ENCODE assay signal across 20 cellular contexts in genomic region chr1:82695443-82695842, GRCh38.
DNase-seq lines count a peak whose midpoint lies in the region; TF ChIP-seq lines count a peak whose summit lies in the region.
"Had no signal": no experiment of that assay in that cellular context is flagged by ENCODE, and none has a peak within 500 bp of the region (broad histone marks: within the 10 kb centered on the region; RNA-seq: fewer than 3 reads in every experiment).

No MANE protein-coding gene starts in this region.

- H3K36me3 Mint-ChIP-seq in Caco-2 (ENCODE audit: insufficient read depth, unreplicated experiment): no peaks in the 10 kb centered on the region

- no peak overlapping the region for H2BK12ac ChIP-seq in mesenchymal stem cell (ENCODE audit: low read length in 2 of 2)

- peaks cover 4% of the 10 kb centered on the region for H3K27me3 Mint-ChIP-seq in Caco-2 (ENCODE audit: insufficient read depth, unreplicated experiment)
- H3K27me3 Mint-ChIP-seq: CD4-positive, alpha-beta T cell had no signal

- no peak overlapping the region for H2BK5ac ChIP-seq in mesenchymal stem cell (ENCODE audit: low read depth, low read length, poor library complexity, severe bottlenecking)

- H3K4me2 ChIP-seq in mesenchymal stem cell (ENCODE audit: low read length, poor library complexity, severe bottlenecking): no peak overlapping the region

- intact Hi-C loops in Caco-2 (cut with micrococcal nuclease; ENCODE audit: unreplicated experiment): no loop called here

- no peak overlapping the region for H4K8ac ChIP-seq in mesenchymal stem cell (ENCODE audit: low read length)

- H3K23ac ChIP-seq in mesenchymal stem cell (ENCODE audit: low read length in 2 of 2): no peak overlapping the region

- H3K4me1 Mint-ChIP-seq in Caco-2 (ENCODE audit: low read depth, unreplicated experiment): no peaks in the 10 kb centered on the region

- DNase-seq in COLO829 (ENCODE audit: low spot score) (peak; percentile 26), cardiac fibroblast (ENCODE audit: low read depth in 2 of 2) (peak; percentile 28 to 57), fibroblast of peridontal ligament (ENCODE audit: extremely low read depth) (peak; percentile 26), mesenchymal stem cell (peak; percentile 9), NCI-H1105 (lab: John Stamatoyannopoulos, UW) (no peak), CD1c-positive myeloid dendritic cell (ENCODE audit: extremely low spot score) (no peak), Caco-2 (no peak)
- DNase-seq: BE2C; Calu3; CD4-positive, alpha-beta T cell; DMS53; EL; NCI-H1092 treated with DMSO at 0.1 percent for 48 hours; NCI-H1694; NCI-H2081 treated with DMSO at 0.1 percent for 48 hours; NCI-H748 treated with DMSO at 0.1 percent for 48 hours; NK-92 treated with Interleukin-12 subunit alpha and Interleukin-12 subunit beta, amount 100 ng/mL, for 24 hours; Peyer's patch had no signal

- H3K14ac ChIP-seq in mesenchymal stem cell (ENCODE audit: low read length in 2 of 2): no peak overlapping the region

- H3K4me1 ChIP-seq in mesenchymal stem cell (ENCODE audit: control insufficient read depth, insufficient read depth, low read depth, low read length) (no peaks in the 10 kb centered on the region), Caco-2 (no peaks in the 10 kb centered on the region)
- H3K4me1 ChIP-seq: BE2C, HAP-1, Peyer's patch had no signal

- no peak overlapping the region for H2BK120ac ChIP-seq in mesenchymal stem cell (ENCODE audit: low read depth, low read length)

- no peak overlapping the region for H3K27ac Mint-ChIP-seq in Caco-2 (ENCODE audit: unreplicated experiment)
- H3K27ac Mint-ChIP-seq: CD4-positive, alpha-beta T cell had no signal

- H3K27ac ChIP-seq in mesenchymal stem cell (ENCODE audit: low read length, poor library complexity, severe bottlenecking): no peak overlapping the region
- H3K27ac ChIP-seq: Peyer's patch had no signal

- H3K27me3 ChIP-seq in mesenchymal stem cell (ENCODE audit: control insufficient read depth in 1 of 2, insufficient read depth in 1 of 2, low read length in 2 of 2): no peaks in the 10 kb centered on the region
- no peaks in the 10 kb centered on the region for H3K27me3 ChIP-seq in Caco-2 (replicated peaks; ENCODE audit: control insufficient read depth, insufficient read depth, low read length)
- H3K27me3 ChIP-seq: BE2C, Peyer's patch had no signal

- no peak overlapping the region for H3K9ac ChIP-seq in mesenchymal stem cell (ENCODE audit: low read length)

- WGBS in mesenchymal stem cell: no CpG with 5 or more reads among the region's 2 CpGs

- no peak overlapping the region for H3K4me3 Mint-ChIP-seq in Caco-2 (ENCODE audit: unreplicated experiment)
- H3K4me3 Mint-ChIP-seq: CD4-positive, alpha-beta T cell had no signal

- no peaks in the 10 kb centered on the region for H3K9me3 ChIP-seq in mesenchymal stem cell (ENCODE audit: control insufficient read depth, low read length)
- no peaks in the 10 kb centered on the region for H3K9me3 ChIP-seq in Caco-2
- H3K9me3 ChIP-seq: BE2C, HAP-1, Peyer's patch had no signal

- POLR2A ChIA-PET in Caco-2 (lab: Charles Lee): no interaction called here

- no peaks in the 10 kb centered on the region for H3K79me1 ChIP-seq in mesenchymal stem cell (replicated peaks; ENCODE audit: low read length, poor library complexity, severe bottlenecking)

- H3K36me3 ChIP-seq in mesenchymal stem cell (ENCODE audit: control insufficient read depth in 1 of 2, insufficient read depth in 2 of 2, low read depth in 1 of 2, low read length in 2 of 2): no peaks in the 10 kb centered on the region
- no peaks in the 10 kb centered on the region for H3K36me3 ChIP-seq in Caco-2 (ENCODE audit: control insufficient read depth, insufficient read depth, low read length)
- H3K36me3 ChIP-seq: BE2C, HAP-1, Peyer's patch had no signal

- no peak overlapping the region for H2AK5ac ChIP-seq in mesenchymal stem cell (ENCODE audit: low read length, severe bottlenecking)

- CTCF ChIA-PET in Caco-2 (lab: Charles Lee): no interaction called here

- no peak overlapping the region for H3K18ac ChIP-seq in mesenchymal stem cell (ENCODE audit: low read depth in 1 of 2, low read length in 2 of 2)

- no TSS peak for BruUV-seq in Caco-2 (replicated peaks; lab: Mats Ljungman, UMichigan)

- no peak overlapping the region for H2BK15ac ChIP-seq in mesenchymal stem cell (ENCODE audit: low read depth, poor library complexity, severe bottlenecking)

- H2AFZ ChIP-seq in mesenchymal stem cell (ENCODE audit: low read depth, low read length): no peak overlapping the region

- no peak overlapping the region for H3K4ac ChIP-seq in mesenchymal stem cell (ENCODE audit: low read depth in 1 of 2, low read length in 2 of 2)

- H4K91ac ChIP-seq in mesenchymal stem cell (ENCODE audit: low read length): no peak overlapping the region

- no peaks in the 10 kb centered on the region for H3K9me3 Mint-ChIP-seq in Caco-2 (ENCODE audit: unreplicated experiment)
- H3K9me3 Mint-ChIP-seq: CD4-positive, alpha-beta T cell had no signal

- no peak for TF ChIP-seq CTCF in cardiac fibroblast (IDR thresholded peaks at IDR 0.05; ENCODE audit: low read depth, low read length)
- TF ChIP-seq CTCF in Caco-2 (IDR thresholded peaks at IDR 0.05; ENCODE audit: insufficient read depth in 1 of 2, low read depth in 1 of 2, low read length in 1 of 2, severe bottlenecking in 1 of 2, unreplicated experiment in 1 of 2): no peak

- H3K4me3 ChIP-seq in cardiac fibroblast (replicated peaks in 1 of 2; ENCODE audit: low read depth in 2 of 2, low read length in 2 of 2) (no peak overlapping the region), mesenchymal stem cell (ENCODE audit: insufficient read depth in 1 of 2, low read depth in 1 of 2, low read length in 2 of 2) (no peak overlapping the region), Caco-2 (ENCODE audit: low read depth, low read length) (no peak overlapping the region)
- H3K4me3 ChIP-seq: GM12878, HAP-1, Peyer's patch had no signal

Comparison
In these comparisons a context has a peak if more than half of its experiments do, and no peak if none do; other contexts are left out.
1. DNase-seq: peak in COLO829 (single experiment), cardiac fibroblast (2 of 2), fibroblast of peridontal ligament (single experiment) and mesenchymal stem cell (single experiment); none in NCI-H1105 (single experiment), CD1c-positive myeloid dendritic cell (single experiment) and Caco-2 (0 of 2).